Comparison of ENCODE assay signal across 1 cellular context in the genomic region with DNA sequence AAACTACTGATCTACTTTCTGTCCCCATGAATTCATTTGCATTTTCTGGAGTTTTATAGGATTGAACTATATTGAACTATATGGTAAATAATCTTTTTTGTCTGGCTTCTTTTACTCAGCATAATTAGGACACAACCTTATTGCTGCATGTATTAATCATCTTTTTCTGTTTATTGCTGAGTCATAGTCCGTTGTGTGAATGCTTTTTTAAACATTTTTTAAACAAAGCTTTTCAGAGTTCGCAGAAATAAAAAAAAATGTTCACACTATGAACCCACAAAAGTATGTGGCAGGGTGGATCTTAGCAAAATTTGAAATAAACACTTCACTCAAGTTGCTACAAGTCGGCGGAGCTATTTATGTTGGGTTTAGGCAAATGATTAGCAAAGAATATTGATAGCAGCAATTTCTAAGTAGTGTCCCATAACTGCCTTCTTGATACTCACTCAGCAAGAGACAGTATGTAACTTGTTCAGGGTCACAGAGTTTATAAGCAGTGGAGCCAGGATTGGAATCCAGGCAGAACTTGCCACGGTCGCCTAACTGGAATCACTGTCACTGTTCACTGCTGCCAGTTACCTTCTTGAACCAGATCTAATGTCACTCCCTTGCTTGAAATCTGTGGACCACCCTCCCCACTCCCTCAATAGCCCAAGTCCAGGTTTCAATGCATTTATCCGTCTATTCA.
TF ChIP-seq lines count a peak whose summit lies in the region.

No MANE protein-coding gene starts in this region.

TF ChIP-seq in endothelial cell of umbilical vein, 7 proteins besides CTCF, POLR2A, EP300 and RAD21 (continued from another document):
- TF ChIP-seq MYC (IDR thresholded peaks at IDR 0.05; ENCODE audit: low read depth, low read length), result no peak
